Comparison of ENCODE assay signal across 28 cellular contexts in the genomic region with DNA sequence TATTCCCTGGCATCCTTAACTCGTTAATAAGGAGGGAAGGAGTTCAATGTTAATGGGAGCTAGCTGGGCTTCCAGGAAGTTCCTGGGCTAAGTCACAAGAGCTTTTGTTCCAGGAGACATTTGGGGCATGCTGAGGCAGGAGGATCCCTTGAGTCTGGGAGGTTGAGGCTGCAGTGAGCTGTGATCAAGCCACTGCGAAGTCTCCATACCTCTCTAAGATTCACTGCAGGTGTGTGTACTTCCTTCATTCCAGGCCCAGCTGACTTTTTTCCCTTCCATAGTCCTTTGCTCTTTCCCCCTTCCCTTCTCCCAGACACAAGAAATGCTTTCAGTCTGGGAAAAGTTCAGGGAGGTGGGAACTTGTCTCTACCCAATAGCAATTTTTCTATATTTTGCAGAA.
DNase-seq lines count a peak whose midpoint lies in the region; ATAC-seq, FAIRE-seq and TF ChIP-seq lines count a peak whose summit lies in the region.
"Had no signal": no experiment of that assay in that cellular context is flagged by ENCODE, and none has a peak within 500 bp of the region (broad histone marks: within the 10 kb centered on the region; RNA-seq: fewer than 3 reads in every experiment).

No MANE protein-coding gene starts in this region.

- peaks cover 42% of the 10 kb centered on the region for H3K4me1 Mint-ChIP-seq in WTC11
- H3K4me1 Mint-ChIP-seq in osteocyte (ENCODE audit: unreplicated experiment), result peaks cover 3% of the 10 kb centered on the region

- H3K4me3 Mint-ChIP-seq in WTC11, result peak overlapping the region; percentile 34
- H3K4me3 Mint-ChIP-seq in osteocyte (ENCODE audit: unreplicated experiment), result no peak overlapping the region
- H3K4me3 Mint-ChIP-seq: CD8-positive, alpha-beta T cell had no signal

- WGBS in A549 (ENCODE audit: missing lambda C conversion rate), result 20% methylated on average over 2 of the region's 2 CpGs
- no CpG with 5 or more reads among the region's 2 CpGs for WGBS in iPS DF 6.9 (ENCODE audit: insufficient coverage, insufficient read length)

- H3K27ac Mint-ChIP-seq in WTC11, result peak overlapping the region; percentile 92
- no peak overlapping the region for H3K27ac Mint-ChIP-seq in osteocyte (ENCODE audit: unreplicated experiment)
- H3K27ac Mint-ChIP-seq: CD8-positive, alpha-beta T cell had no signal

- H3K4me3 ChIP-seq in A549 (no peak overlapping the region), H7 (ENCODE audit: insufficient read depth, low read depth, low read length) (no peak overlapping the region), iPS DF 6.9 (ENCODE audit: low read length) (no peak overlapping the region)
- H3K4me3 ChIP-seq: GM23248, PC-9, SJCRH30 had no signal

- no peak for TF ChIP-seq POLR2A in A549 (IDR thresholded peaks at IDR 0.05; ENCODE audit: low read length)

- H3K27me3 ChIP-seq in H7 (ENCODE audit: control insufficient read depth, insufficient read depth, low read length), result no peaks in the 10 kb centered on the region
- no peaks in the 10 kb centered on the region for H3K27me3 ChIP-seq in iPS DF 6.9 (ENCODE audit: control insufficient read depth, insufficient read depth, low read length)
- H3K27me3 ChIP-seq: SJCRH30 had no signal

- H3K4me1 ChIP-seq in A549 (peaks cover 40% of the 10 kb centered on the region), iPS DF 6.9 (ENCODE audit: control insufficient read depth, insufficient read depth, low read length) (peaks cover 3% of the 10 kb centered on the region)
- H3K4me1 ChIP-seq: Caco-2, SJCRH30 had no signal

- H3K9me3 ChIP-seq in A549 (no peaks in the 10 kb centered on the region), iPS DF 6.9 (ENCODE audit: control insufficient read depth, insufficient read depth, low read length) (no peaks in the 10 kb centered on the region)
- H3K9me3 ChIP-seq: Caco-2, SJCRH30 had no signal

- H3K9me3 Mint-ChIP-seq in WTC11 (no peaks in the 10 kb centered on the region), osteocyte (ENCODE audit: unreplicated experiment) (no peaks in the 10 kb centered on the region)
- H3K9me3 Mint-ChIP-seq: CD8-positive, alpha-beta T cell had no signal

- H3K27me3 Mint-ChIP-seq in WTC11 (ENCODE audit: low read depth), result peaks cover 3% of the 10 kb centered on the region; the same call in 1 of the 2 replicates
- no peaks in the 10 kb centered on the region for H3K27me3 Mint-ChIP-seq in osteocyte (ENCODE audit: unreplicated experiment)

- peak overlapping the region; percentile 50 for H3K4me2 ChIP-seq in A549
- H3K4me2 ChIP-seq: PC-9 had no signal

- DNase-seq in A549 (ENCODE audit: low read depth in 1 of 2, low spot score in 1 of 2) (no peak), H7 (peak; percentile 17), WTC11 (ENCODE audit: low spot score) (no peak), iPS DF 6.9 (ENCODE audit: low read depth, low spot score) (no peak), osteocyte (ENCODE audit: extremely low spot score, unreplicated experiment) (no peak)
- DNase-seq in stimulated activated CD8-positive, alpha-beta memory T cell treated with anti-CD3 and anti-CD28 coated beads, Interleukin-4, amount 100 ng/mL, for 48 hours, result no peak
- DNase-seq in activated effector memory CD4-positive, alpha-beta T cell treated with anti-CD3 and anti-CD28 coated beads, Interleukin-2, amount 50 U/mL, for 16 hours, result no peak
- DNase-seq: C1 segment of cervical spinal cord; Caco-2; CD8-positive, alpha-beta T cell; GF-D8; GM23248; Kasumi-1; NCI-H1092 treated with DMSO at 0.1 percent for 48 hours; NCI-H1436 treated with DMSO at 0.1 percent for 48 hours; NCI-H187 treated with DMSO at 0.1 percent for 48 hours; NCI-H446; NCI-H774; PC-9; SJCRH30 had no signal

- H3K27ac ChIP-seq in A549 (peak overlapping the region; percentile 56 to 58), iPS DF 6.9 (ENCODE audit: low read length) (peak overlapping the region; percentile 92)
- H3K27ac ChIP-seq: GM23248, PC-9, SJCRH30 had no signal

- TF ChIP-seq EP300 in A549 (IDR thresholded peaks at IDR 0.05), result no peak

- H3K36me3 Mint-ChIP-seq in WTC11, result no peaks in the 10 kb centered on the region
- no peaks in the 10 kb centered on the region for H3K36me3 Mint-ChIP-seq in osteocyte (ENCODE audit: unreplicated experiment)
- H3K36me3 Mint-ChIP-seq: CD8-positive, alpha-beta T cell had no signal

- FAIRE-seq in A549 (lab: Jason Lieb, UNC), result no peak
- FAIRE-seq: A204.1, GM12891, GM19239, HepG2 had no signal

- ATAC-seq in A549 (no peak), WTC11 (peak; percentile 61), GM18868 (IDR thresholded peaks at IDR 0.05; ENCODE audit: unreplicated experiment) (no peak)
- ATAC-seq: CD8-positive, alpha-beta T cell; HCT116; HepG2; Right ventricle myocardium inferior; SK-N-SH treated with all-trans-retinoic acid at 6 μM for 48 hours had no signal

- POLR2A ChIA-PET in A549 (lab: Yijun Ruan, JAX), result no interaction called here
- POLR2A ChIA-PET in WTC11 (lab: Charles Lee), result no interaction called here

- H3K36me3 ChIP-seq in H7 (replicated peaks; ENCODE audit: control insufficient read depth, insufficient read depth, low read length), result no peaks in the 10 kb centered on the region
- H3K36me3 ChIP-seq in iPS DF 6.9 (ENCODE audit: control insufficient read depth, insufficient read depth, low read length), result no peaks in the 10 kb centered on the region
- H3K36me3 ChIP-seq: SJCRH30 had no signal

- CTCF ChIA-PET in A549 (lab: Yijun Ruan, JAX) (interaction anchor here (1.0 kb wide), 1 partner anchor 9 kb away, joined by 4 read pairs; no protein-coding TSS in a partner anchor), WTC11 (lab: Charles Lee) (interaction anchor here (0.6 to 1.4 kb wide), 4 partner anchors 9 to 612 kb away, joined by 3 to 4 read pairs (median 4); no protein-coding TSS in a partner anchor)

- no peak for TF ChIP-seq RAD21 in A549 (conservative IDR thresholded peaks at IDR 0.05 in 1 of 2, IDR thresholded peaks at IDR 0.05 in 1 of 2)

- TF ChIP-seq CTCF in A549 (IDR thresholded peaks at IDR 0.05), result no peak
- TF ChIP-seq CTCF in WTC11 (IDR thresholded peaks at IDR 0.05), result no peak
- no peak for TF ChIP-seq CTCF in osteocyte (IDR thresholded peaks at IDR 0.05)

TF ChIP-seq in A549, 52 proteins besides CTCF, POLR2A, EP300 and RAD21:
- no peak for TF ChIP-seq SMC3 (IDR thresholded peaks at IDR 0.05)
- TF ChIP-seq, protein P1, sequence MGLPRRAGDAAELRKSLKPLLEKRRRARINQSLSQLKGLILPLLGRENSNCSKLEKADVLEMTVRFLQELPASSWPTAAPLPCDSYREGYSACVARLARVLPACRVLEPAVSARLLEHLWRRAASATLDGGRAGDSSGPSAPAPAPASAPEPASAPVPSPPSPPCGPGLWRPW (IDR thresholded peaks at IDR 0.05), result no peak

TF ChIP-seq in WTC11, 78 proteins besides CTCF, POLR2A, EP300 and RAD21 (continues in another document):
- TF ChIP-seq, protein P2, sequence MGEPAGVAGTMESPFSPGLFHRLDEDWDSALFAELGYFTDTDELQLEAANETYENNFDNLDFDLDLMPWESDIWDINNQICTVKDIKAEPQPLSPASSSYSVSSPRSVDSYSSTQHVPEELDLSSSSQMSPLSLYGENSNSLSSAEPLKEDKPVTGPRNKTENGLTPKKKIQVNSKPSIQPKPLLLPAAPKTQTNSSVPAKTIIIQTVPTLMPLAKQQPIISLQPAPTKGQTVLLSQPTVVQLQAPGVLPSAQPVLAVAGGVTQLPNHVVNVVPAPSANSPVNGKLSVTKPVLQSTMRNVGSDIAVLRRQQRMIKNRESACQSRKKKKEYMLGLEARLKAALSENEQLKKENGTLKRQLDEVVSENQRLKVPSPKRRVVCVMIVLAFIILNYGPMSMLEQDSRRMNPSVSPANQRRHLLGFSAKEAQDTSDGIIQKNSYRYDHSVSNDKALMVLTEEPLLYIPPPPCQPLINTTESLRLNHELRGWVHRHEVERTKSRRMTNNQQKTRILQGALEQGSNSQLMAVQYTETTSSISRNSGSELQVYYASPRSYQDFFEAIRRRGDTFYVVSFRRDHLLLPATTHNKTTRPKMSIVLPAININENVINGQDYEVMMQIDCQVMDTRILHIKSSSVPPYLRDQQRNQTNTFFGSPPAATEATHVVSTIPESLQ (CRISPR knock-in tag; IDR thresholded peaks at IDR 0.05), result no peak
- no peak for TF ChIP-seq FOXP1 (CRISPR knock-in tag; IDR thresholded peaks at IDR 0.05; ENCODE audit: borderline replicate concordance)
- TF ChIP-seq GABPB1 (CRISPR knock-in tag; IDR thresholded peaks at IDR 0.05), result no peak
- no peak for TF ChIP-seq SMAD4 (CRISPR knock-in tag; IDR thresholded peaks at IDR 0.05)
- no peak for TF ChIP-seq ZNF396 (CRISPR knock-in tag; IDR thresholded peaks at IDR 0.05; ENCODE audit: borderline replicate concordance)
- TF ChIP-seq GTF2I (CRISPR knock-in tag; conservative IDR thresholded peaks at IDR 0.05), result no peak
- TF ChIP-seq, protein P3, sequence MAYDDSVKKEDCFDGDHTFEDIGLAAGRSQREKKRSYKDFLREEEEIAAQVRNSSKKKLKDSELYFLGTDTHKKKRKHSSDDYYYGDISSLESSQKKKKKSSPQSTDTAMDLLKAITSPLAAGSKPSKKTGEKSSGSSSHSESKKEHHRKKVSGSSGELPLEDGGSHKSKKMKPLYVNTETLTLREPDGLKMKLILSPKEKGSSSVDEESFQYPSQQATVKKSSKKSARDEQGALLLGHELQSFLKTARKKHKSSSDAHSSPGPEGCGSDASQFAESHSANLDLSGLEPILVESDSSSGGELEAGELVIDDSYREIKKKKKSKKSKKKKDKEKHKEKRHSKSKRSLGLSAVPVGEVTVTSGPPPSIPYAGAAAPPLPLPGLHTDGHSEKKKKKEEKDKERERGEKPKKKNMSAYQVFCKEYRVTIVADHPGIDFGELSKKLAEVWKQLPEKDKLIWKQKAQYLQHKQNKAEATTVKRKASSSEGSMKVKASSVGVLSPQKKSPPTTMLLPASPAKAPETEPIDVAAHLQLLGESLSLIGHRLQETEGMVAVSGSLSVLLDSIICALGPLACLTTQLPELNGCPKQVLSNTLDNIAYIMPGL (CRISPR knock-in tag; IDR thresholded peaks at IDR 0.05), result no peak
